In the genomic region with DNA sequence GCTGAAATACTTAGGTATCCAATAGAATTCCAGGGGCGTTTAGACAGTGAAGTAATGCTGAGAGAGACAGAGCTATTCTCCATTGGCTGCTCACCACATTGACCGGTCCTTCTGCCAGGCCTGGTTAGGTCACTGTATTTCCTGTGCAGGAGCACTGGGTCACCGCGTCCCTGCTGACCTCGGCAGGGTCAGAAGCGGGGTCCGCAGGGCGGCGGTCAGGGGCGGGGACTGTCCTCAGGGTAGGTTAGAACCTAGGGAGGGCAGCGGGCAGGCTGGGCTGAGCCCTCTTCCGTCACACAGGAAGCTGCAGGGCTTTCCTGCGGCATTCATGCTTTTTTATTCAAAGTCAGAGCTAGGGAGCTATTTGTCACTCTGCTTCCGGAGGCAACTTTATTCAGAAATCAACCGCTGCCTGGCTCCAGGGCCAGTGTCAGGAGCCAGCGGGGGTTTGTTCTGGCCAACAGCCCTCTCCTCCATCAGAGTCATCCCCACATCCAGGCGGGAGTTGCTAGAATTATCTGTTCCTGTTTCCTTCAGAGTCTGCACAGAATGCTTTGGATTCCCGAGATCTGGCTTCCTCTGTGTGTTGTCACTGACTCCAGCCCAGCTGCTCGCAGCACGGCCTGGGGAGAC, we compare ENCODE assay signal across 9 cellular contexts.
DNase-seq lines count a peak whose midpoint lies in the region; ATAC-seq and TF ChIP-seq lines count a peak whose summit lies in the region.
"Had no signal": no experiment of that assay in that cellular context is flagged by ENCODE, and none has a peak within 500 bp of the region (broad histone marks: within the 10 kb centered on the region; RNA-seq: fewer than 3 reads in every experiment).

No MANE protein-coding gene starts in this region.

- 0% methylated on average over 1 of the region's 20 CpGs for WGBS in liver

- ATAC-seq in thoracic aorta (ENCODE audit: insufficient number of reproducible peaks, low FRiP score, low read depth) (peak; percentile 59), HG03135 (IDR thresholded peaks at IDR 0.05; ENCODE audit: unreplicated experiment) (no peak), HG02870 (IDR thresholded peaks at IDR 0.05; ENCODE audit: unreplicated experiment) (no peak)

- TF ChIP-seq CTCF in liver (IDR thresholded peaks at IDR 0.05; ENCODE audit: low read depth, low read length, missing input control), result no peak
- TF ChIP-seq CTCF in thoracic aorta (IDR thresholded peaks at IDR 0.05), result no peak

- peak; percentile 22 for DNase-seq in activated CD4-positive, alpha-beta T cell treated with anti-CD3 and anti-CD28 coated beads, Interleukin-2, amount 10 ng/mL, durations not matched to agents 7 days and 5 days
- no peak for DNase-seq in activated CD4-positive, alpha-beta T cell treated with anti-CD3 and anti-CD28 coated beads, Interleukin-2, amount 50 U/mL, for 4 hours
- DNase-seq in thoracic aorta (ENCODE audit: low spot score) (no peak), DMS 273 treated with DMSO at 0.1 percent for 48 hours (lab: John Stamatoyannopoulos, UW) (no peak)
- DNase-seq: NCI-H510A had no signal

- no peaks in the 10 kb centered on the region for H3K27me3 Mint-ChIP-seq in activated CD4-positive, alpha-beta T cell treated with anti-CD3 and anti-CD28 coated beads, Interleukin-2, amount 10 ng/mL, durations not matched to agents 7 days and 5 days

- no peaks in the 10 kb centered on the region for H3K27me3 ChIP-seq in liver (ENCODE audit: control insufficient read depth in 4 of 4, insufficient read depth in 4 of 4, low read length in 3 of 4)
- H3K27me3 ChIP-seq in thoracic aorta (replicated peaks; ENCODE audit: insufficient read depth), result no peaks in the 10 kb centered on the region

- H3K27ac Mint-ChIP-seq in activated CD4-positive, alpha-beta T cell treated with anti-CD3 and anti-CD28 coated beads, Interleukin-2, amount 10 ng/mL, durations not matched to agents 7 days and 5 days, result peak overlapping the region; percentile 31

- H3K9ac ChIP-seq in liver (ENCODE audit: low read depth in 1 of 2, low read length in 2 of 2), result no peak overlapping the region

- H3K4me1 ChIP-seq in liver (ENCODE audit: control insufficient read depth in 4 of 4, insufficient read depth in 4 of 4, low read length in 3 of 4), result peaks cover 0 to 14% (median under 1%) of the 10 kb centered on the region in 4 donors
- H3K4me1 ChIP-seq in thoracic aorta (ENCODE audit: control insufficient read depth in 1 of 2, low read depth in 2 of 2), result peaks cover 0 to 24% of the 10 kb centered on the region in 2 donors

- H3K4me1 Mint-ChIP-seq in activated CD4-positive, alpha-beta T cell treated with anti-CD3 and anti-CD28 coated beads, Interleukin-2, amount 10 ng/mL, durations not matched to agents 7 days and 5 days, result peaks cover 13% of the 10 kb centered on the region

- H3K9me3 ChIP-seq in liver (ENCODE audit: control insufficient read depth in 4 of 4, low read length in 3 of 4) (no peaks in the 10 kb centered on the region), thoracic aorta (no peaks in the 10 kb centered on the region)

- H3K4me3 ChIP-seq in liver (ENCODE audit: low read depth in 1 of 3, low read length in 3 of 3) (no peak overlapping the region), thoracic aorta (peak overlapping the region; percentile 60)

- H3K9me3 Mint-ChIP-seq in activated CD4-positive, alpha-beta T cell treated with anti-CD3 and anti-CD28 coated beads, Interleukin-2, amount 10 ng/mL, durations not matched to agents 7 days and 5 days, result peaks cover 3% of the 10 kb centered on the region

- CTCF ChIA-PET in activated CD4-positive, alpha-beta T cell treated with anti-CD3 and anti-CD28 coated beads, Interleukin-2, amount 10 ng/mL, durations not matched to agents 7 days and 5 days (lab: Charles Lee), result no interaction called here

- peak overlapping the region; percentile 9 for H3K4me3 Mint-ChIP-seq in activated CD4-positive, alpha-beta T cell treated with anti-CD3 and anti-CD28 coated beads, Interleukin-2, amount 10 ng/mL, durations not matched to agents 7 days and 5 days

- H3K27ac ChIP-seq in cingulate gyrus (ENCODE audit: low read depth, low read length) (peak overlapping the region; percentile 52), liver (ENCODE audit: low read depth in 1 of 2, low read length in 2 of 2) (peak overlapping the region; percentile 39 to 74), thoracic aorta (peak overlapping the region; percentile 82 to 96)

- no peaks in the 10 kb centered on the region for H3K36me3 Mint-ChIP-seq in activated CD4-positive, alpha-beta T cell treated with anti-CD3 and anti-CD28 coated beads, Interleukin-2, amount 10 ng/mL, durations not matched to agents 7 days and 5 days (ENCODE audit: low read depth)

- H3K36me3 ChIP-seq in liver (ENCODE audit: control insufficient read depth in 4 of 4, insufficient read depth in 3 of 4, low read depth in 1 of 4, low read length in 3 of 4), result no peaks in the 10 kb centered on the region
- no peaks in the 10 kb centered on the region for H3K36me3 ChIP-seq in thoracic aorta

- no peak for TF ChIP-seq RAD21 in liver (IDR thresholded peaks at IDR 0.05)

- POLR2A ChIA-PET in activated CD4-positive, alpha-beta T cell treated with anti-CD3 and anti-CD28 coated beads, Interleukin-2, amount 10 ng/mL, durations not matched to agents 7 days and 5 days (lab: Charles Lee), result interaction anchor here (0.6 kb wide), 1 partner anchor 894 kb away, joined by 3 read pairs; no protein-coding TSS in a partner anchor

TF ChIP-seq in liver, 16 proteins besides CTCF, POLR2A, EP300 and RAD21:
- TF ChIP-seq GABPA (IDR thresholded peaks at IDR 0.05 in 1 of 2, conservative IDR thresholded peaks at IDR 0.05 in 1 of 2), result no peak
- no peak for TF ChIP-seq FOXA2 (IDR thresholded peaks at IDR 0.05)
- peak in 1 of 2 donors; percentile 33 for TF ChIP-seq RXRA (IDR thresholded peaks at IDR 0.05)
- TF ChIP-seq NR2F2 (IDR thresholded peaks at IDR 0.05), result peak; percentile 98
- TF ChIP-seq JUND (IDR thresholded peaks at IDR 0.05), result no peak
- TF ChIP-seq, protein P1, sequence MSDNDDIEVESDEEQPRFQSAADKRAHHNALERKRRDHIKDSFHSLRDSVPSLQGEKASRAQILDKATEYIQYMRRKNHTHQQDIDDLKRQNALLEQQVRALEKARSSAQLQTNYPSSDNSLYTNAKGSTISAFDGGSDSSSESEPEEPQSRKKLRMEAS (IDR thresholded peaks at IDR 0.05), result no peak
- TF ChIP-seq SP1 (IDR thresholded peaks at IDR 0.05), result peak; percentile 38
